Comparison of ENCODE assay signal across 8 cellular contexts in the genomic region with DNA sequence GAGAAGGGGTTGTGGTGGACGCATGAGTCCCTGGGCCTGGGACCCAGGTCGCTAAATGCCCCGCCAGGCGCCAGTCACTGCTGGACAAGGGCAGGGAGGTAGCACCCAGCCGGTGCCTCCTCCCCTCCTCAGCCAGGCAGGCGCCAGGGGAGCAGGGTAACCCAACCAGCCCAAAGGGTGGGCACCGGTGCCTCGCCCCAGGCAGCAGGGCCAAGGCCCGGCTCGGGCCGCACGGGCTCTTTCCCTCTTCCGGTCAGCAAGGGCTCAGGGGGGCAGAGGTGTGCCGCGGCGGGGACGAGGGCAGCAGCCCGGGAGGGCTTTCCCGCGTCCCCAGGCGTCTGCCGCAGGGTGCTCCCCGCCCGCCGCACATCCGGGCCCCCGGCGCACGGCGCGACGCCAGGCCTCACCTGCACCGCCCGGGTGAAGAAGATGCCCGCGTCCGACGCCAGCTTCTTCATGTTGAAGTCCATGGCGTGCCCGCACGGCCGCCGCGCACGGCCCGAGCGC. TPM values are rescaled to one million over a fixed set of nuclear protein-coding genes. Genes with fewer than 3 reads are reported as not detected.
A peak's percentile ranks its signal among the peaks of the same experiment; 100 is the strongest.
DNase-seq lines count a peak whose midpoint lies in the region; ATAC-seq, FAIRE-seq and TF ChIP-seq lines count a peak whose summit lies in the region.

No MANE protein-coding gene starts in this region.

- intact Hi-C loops in CD4-positive, alpha-beta T cell (cut with DNase I, micrococcal nuclease) = loop anchor here in 1 of 2 experiments (1.0 to 5.0 kb wide), 6 partner anchors 9 to 750 kb away; partner anchors contain the start of genes CRAT, DOLK, DOLPP1 and GOLGA2
- intact Hi-C loops in testis (cut with DNase I; ENCODE audit: low total_unique reads) = no loop called here

- WGBS in lung, 2 donors = 2 to 4% methylated on average over 47 of the region's 47 CpGs
- WGBS in testis, 2 donors = 0% methylated on average over 1 to 43 of the region's 47 CpGs

- POLR2A ChIA-PET in CD4-positive, alpha-beta T cell (lab: Charles Lee) = interaction anchor here (0.7 to 2.3 kb wide), 11 partner anchors 8 to 752 kb away, joined by 3 to 20 read pairs (median 4); partner anchors contain the start of genes CRAT, DOLPP1, GOLGA2 and MIGA2

- H3K27ac Mint-ChIP-seq in CD4-positive, alpha-beta T cell = peak overlapping the region; percentile 81

- CTCF ChIA-PET in CD4-positive, alpha-beta T cell (lab: Charles Lee) = no interaction called here

- ATAC-seq in CD4-positive, alpha-beta T cell (ENCODE audit: poor library complexity) = peak; percentile 78
- ATAC-seq in GM18907 (IDR thresholded peaks at IDR 0.05; ENCODE audit: unreplicated experiment) (peak; percentile 40), HG03135 (IDR thresholded peaks at IDR 0.05; ENCODE audit: unreplicated experiment) (peak; percentile 52), lung (ENCODE audit: insufficient read depth, low FRiP score) (peak; percentile 1)

- H3K36me3 Mint-ChIP-seq in CD4-positive, alpha-beta T cell (ENCODE audit: low read depth) = no peaks in the 10 kb centered on the region

- peaks cover 3 to 10% of the 10 kb centered on the region in 2 donors for H3K4me1 ChIP-seq in lung (ENCODE audit: control insufficient read depth in 2 of 2, insufficient read depth in 2 of 2, low read length in 2 of 2)
- peaks cover 33% of the 10 kb centered on the region for H3K4me1 ChIP-seq in testis

- DNase-seq in CD4-positive, alpha-beta T cell = peak; percentile 16 to 80 (median 72)
- peak; percentile 28 for DNase-seq in RCC 7860 (ENCODE audit: low spot score)
- DNase-seq in caudate nucleus (lab: John Stamatoyannopoulos, UW) = peak in 18 of 61 donors; percentile 40 to 80 (median 67)
- no peak for DNase-seq in lung (ENCODE audit: low spot score)
- DNase-seq in testis = peak; percentile 46
- DNase-seq in cerebellar cortex (ENCODE audit: low spot score) = no peak

- no peaks in the 10 kb centered on the region for H3K27me3 ChIP-seq in CD4-positive, alpha-beta T cell (ENCODE audit: control insufficient read depth, insufficient read depth, low read length)
- H3K27me3 ChIP-seq in lung (ENCODE audit: control insufficient read depth, insufficient read depth) = no peaks in the 10 kb centered on the region
- no peaks in the 10 kb centered on the region for H3K27me3 ChIP-seq in testis

- H3K4me3 ChIP-seq in lung (peak overlapping the region; percentile 41), testis (peak overlapping the region; percentile 68 to 73)

- no peaks in the 10 kb centered on the region for H3K9me3 ChIP-seq in CD4-positive, alpha-beta T cell (ENCODE audit: control insufficient read depth, low read length)
- H3K9me3 ChIP-seq in lung (ENCODE audit: control insufficient read depth in 2 of 2, insufficient read depth in 1 of 2, low read length in 1 of 2) = no peaks in the 10 kb centered on the region
- H3K9me3 ChIP-seq in testis = no peaks in the 10 kb centered on the region

- FAIRE-seq in RCC 7860 (lab: Jason Lieb, UNC) = no peak

- H3K27ac ChIP-seq in CD4-positive, alpha-beta T cell (ENCODE audit: low read depth, low read length) = peak overlapping the region; percentile 53
- peak overlapping the region; percentile 68 for H3K27ac ChIP-seq in caudate nucleus (ENCODE audit: low read depth, low read length)
- peak overlapping the region in 1 of 2 donors; percentile 63 for H3K27ac ChIP-seq in lung (ENCODE audit: low read depth in 1 of 2, low read length in 1 of 2)
- peak overlapping the region; percentile 33 to 68 for H3K27ac ChIP-seq in testis

- peak overlapping the region; percentile 87 for H3K4me3 Mint-ChIP-seq in CD4-positive, alpha-beta T cell

- H3K36me3 ChIP-seq in lung (ENCODE audit: control insufficient read depth in 2 of 2, insufficient read depth in 2 of 2, low read length in 2 of 2) (no peaks in the 10 kb centered on the region), testis (ENCODE audit: low read depth, missing control alignments) (no peaks in the 10 kb centered on the region)

- no peaks in the 10 kb centered on the region for H3K9me3 Mint-ChIP-seq in CD4-positive, alpha-beta T cell

- no peak for TF ChIP-seq POLR2A in testis (IDR thresholded peaks at IDR 0.05)

- no peaks in the 10 kb centered on the region for H3K27me3 Mint-ChIP-seq in CD4-positive, alpha-beta T cell

- no peak for TF ChIP-seq CTCF in CD4-positive, alpha-beta T cell (IDR thresholded peaks at IDR 0.05)
- TF ChIP-seq CTCF in lung (IDR thresholded peaks at IDR 0.05; ENCODE audit: control extremely low read depth, extremely low read depth) (no peak), testis (IDR thresholded peaks at IDR 0.05) (no peak)

- H3K4me1 Mint-ChIP-seq in CD4-positive, alpha-beta T cell (ENCODE audit: low read depth) = peaks cover 30% of the 10 kb centered on the region

RNA-seq across cellular contexts. Expression of gene SH3GLB2, which starts 0.4 kb away (rescaled TPM):
- total RNA-seq in CD4-positive, alpha-beta T cell = 10 to 100 TPM; 65.6 to 69.1 TPM
- total RNA-seq in lung = 10 to 100 TPM; 51.3 to 88.9 TPM
- polyA plus RNA-seq in lung = 100 to 1,000 TPM in 1 of 2 donors, 10 to 100 TPM in 1; 54.5 to 110 TPM
- total RNA-seq in testis = 10 to 100 TPM; 88.8 to 92.2 TPM
- 62.3 TPM for polyA plus RNA-seq in testis (ENCODE audit: insufficient read depth, low read depth, low replicate concordance)

RNA-seq across cellular contexts. Expression of gene MIGA2, which starts 8.7 kb away (rescaled TPM):
- 10 to 100 TPM; 53.2 to 56.9 TPM for total RNA-seq in CD4-positive, alpha-beta T cell
- total RNA-seq in lung = 10 to 100 TPM; 22.9 to 31.6 TPM
- polyA plus RNA-seq in lung = 10 to 100 TPM; 18.6 to 19.1 TPM
- 10 to 100 TPM; 42.0 to 42.7 TPM for total RNA-seq in testis
- polyA plus RNA-seq in testis (ENCODE audit: insufficient read depth, low read depth, low replicate concordance) = 22.9 TPM

RNA-seq across cellular contexts. Expression of gene DOLPP1, which starts 53.2 kb away (rescaled TPM):
- total RNA-seq in CD4-positive, alpha-beta T cell = 1 to 10 TPM; 2.7 to 3.6 TPM
- total RNA-seq in lung (10 to 100 TPM in 1 of 2 donors, 1 to 10 TPM in 1; 7.0 to 17.6 TPM), testis (10 to 100 TPM; 14.0 to 14.4 TPM)
- polyA plus RNA-seq in lung (10 to 100 TPM in 1 of 2 donors, 1 to 10 TPM in 1; 7.8 to 12.2 TPM), testis (ENCODE audit: insufficient read depth, low read depth, low replicate concordance) (17.9 TPM)

Comparison
In these comparisons a context has a peak if more than half of its experiments do, and no peak if none do; other contexts are left out.
1. ATAC-seq: peak in every context shown above with its lines; median percentile 78 in CD4-positive, alpha-beta T cell; 52 in HG03135; 40 in GM18907; 1 in lung.
2. DNase-seq: peak in CD4-positive, alpha-beta T cell (10 of 10), RCC 7860 (single experiment) and testis (single experiment); none in lung (single experiment) and cerebellar cortex (single experiment).